In genomic region chr4:143225167-143225566, GRCh38 we compare ENCODE assay signal across 16 cellular contexts. TPM values are rescaled to one million over a fixed set of nuclear protein-coding genes. Genes with fewer than 3 reads are reported as not detected.
DNase-seq lines count a peak whose midpoint lies in the region; ATAC-seq, FAIRE-seq and TF ChIP-seq lines count a peak whose summit lies in the region.
"Had no signal": no experiment of that assay in that cellular context is flagged by ENCODE, and none has a peak within 500 bp of the region (broad histone marks: within the 10 kb centered on the region; RNA-seq: fewer than 3 reads in every experiment).

No MANE protein-coding gene starts in this region.

- H3K27ac ChIP-seq in HepG2 (ENCODE audit: extremely low read length, insufficient read depth, low read length) (peak overlapping the region; percentile 68), vagina (no peak overlapping the region), testis (no peak overlapping the region)
- H3K27ac ChIP-seq: GM23248 had no signal

- no peak for TF ChIP-seq RAD21 in HepG2 (CRISPR knock-in tag; IDR thresholded peaks at IDR 0.05)

- peaks cover 31% of the 10 kb centered on the region for H3K4me1 ChIP-seq in HepG2 (ENCODE audit: insufficient read depth, low read length)
- H3K4me1 ChIP-seq in vagina: no peaks in the 10 kb centered on the region
- no peaks in the 10 kb centered on the region for H3K4me1 ChIP-seq in testis

- no peaks in the 10 kb centered on the region for H3K79me2 ChIP-seq in HepG2 (ENCODE audit: insufficient read depth, low read length)

- no peak overlapping the region for H2AFZ ChIP-seq in HepG2 (ENCODE audit: low read length)
- H2AFZ ChIP-seq: GM23248 had no signal

- H3K36me3 ChIP-seq in HepG2 (replicated peaks in 1 of 2; ENCODE audit: control insufficient read depth in 1 of 2, insufficient read depth in 2 of 2, low read length in 2 of 2) (no peaks in the 10 kb centered on the region), vagina (no peaks in the 10 kb centered on the region), testis (ENCODE audit: low read depth, missing control alignments) (no peaks in the 10 kb centered on the region)

- TF ChIP-seq CTCF in HepG2 (CRISPR knock-in tag; IDR thresholded peaks at IDR 0.05) (no peak), retinal pigment epithelial cell (conservative IDR thresholded peaks at IDR 0.05; ENCODE audit: low read depth, low read length) (no peak), GM13977 (IDR thresholded peaks at IDR 0.05; ENCODE audit: extremely low read depth, insufficient read depth, missing control alignments) (no peak), vagina (IDR thresholded peaks at IDR 0.05) (no peak), testis (IDR thresholded peaks at IDR 0.05) (no peak)

- no peaks in the 10 kb centered on the region for H3K27me3 ChIP-seq in HepG2 (ENCODE audit: control insufficient read depth in 1 of 2, insufficient read depth in 2 of 2, low read length in 2 of 2)
- no peaks in the 10 kb centered on the region for H3K27me3 ChIP-seq in vagina
- H3K27me3 ChIP-seq in testis: no peaks in the 10 kb centered on the region

- BruUV-seq in HepG2 (replicated peaks; lab: Mats Ljungman, UMichigan): no TSS peak

- TF ChIP-seq POLR2A in GM12891 (IDR thresholded peaks at IDR 0.05; ENCODE audit: low read depth, low read length) (no peak), HepG2 (IDR thresholded peaks at IDR 0.05; ENCODE audit: insufficient read depth in 1 of 2, low read depth in 2 of 2, low read length in 2 of 2) (no peak), vagina (IDR thresholded peaks at IDR 0.05) (no peak), testis (IDR thresholded peaks at IDR 0.05) (no peak)

- H3K4me3 ChIP-seq in HepG2 (replicated peaks in 1 of 3; ENCODE audit: insufficient read depth in 1 of 3, low read depth in 2 of 3, low read length in 3 of 3) (peak overlapping the region in 1 of 3 experiments; percentile 23; a peak in 1 of 6 replicates), retinal pigment epithelial cell (ENCODE audit: low read length) (no peak overlapping the region), vagina (no peak overlapping the region), testis (no peak overlapping the region)
- H3K4me3 ChIP-seq: GM23248 had no signal

- intact Hi-C loops in HepG2 (cut with micrococcal nuclease; ENCODE audit: unreplicated experiment) (loop anchor here (1.0 to 10.0 kb wide), 4 partner anchors 16 to 290 kb away; partner anchors contain the start of genes GAB1 and SMARCA5), vagina (cut with DNase I) (no loop called here), testis (cut with DNase I; ENCODE audit: low total_unique reads) (no loop called here)

- DNase-seq in GM12891 (ENCODE audit: insufficient read length, low spot score) (no peak), NCI-H82 treated with DMSO at 0.1 percent for 48 hours (lab: John Stamatoyannopoulos, UW; ENCODE audit: unreplicated experiment) (peak; percentile 80), HepG2 (ENCODE audit: low spot score) (peak; percentile 98), retinal pigment epithelial cell (ENCODE audit: low read depth) (peak; percentile 89), GM13977 (ENCODE audit: low spot score) (no peak), vagina (ENCODE audit: extremely low spot score in 2 of 2) (no peak), amygdala (lab: John Stamatoyannopoulos, UW) (no peak), testis (no peak)
- DNase-seq: DMS53, GM23248, Kasumi-1, NCI-H187 treated with DMSO at 0.1 percent for 48 hours, NCI-H2171 treated with DMSO at 0.1 percent for 48 hours, SHP77 had no signal

- FAIRE-seq in GM12891 (lab: Jason Lieb, UNC): peak; percentile 13
- FAIRE-seq in HepG2 (lab: Jason Lieb, UNC): peak; percentile 94
- FAIRE-seq: A204.1, RCC 7860 had no signal

- H3K9ac ChIP-seq in HepG2 (ENCODE audit: insufficient read depth, low read depth, low read length): no peak overlapping the region
- H3K9ac ChIP-seq: GM23248 had no signal

- H3K9me3 ChIP-seq in HepG2 (ENCODE audit: low read length): no peaks in the 10 kb centered on the region
- no peaks in the 10 kb centered on the region for H3K9me3 ChIP-seq in vagina
- no peaks in the 10 kb centered on the region for H3K9me3 ChIP-seq in testis

- TF ChIP-seq EP300 in HepG2 (IDR thresholded peaks at IDR 0.05; ENCODE audit: low read depth in 2 of 2, low read length in 2 of 2): peak; percentile 81 to 87
- peak; percentile 82 for TF ChIP-seq EP300 in HepG2 (CRISPR knock-in tag; IDR thresholded peaks at IDR 0.05; ENCODE audit: borderline replicate concordance)

- WGBS in HepG2 (ENCODE audit: low lambda C conversion rate): 2% methylated on average over 6 of the region's 6 CpGs
- 82 to 96% methylated on average over 6 of the region's 6 CpGs for WGBS in testis, 2 donors

- in situ Hi-C loops in HepG2 (cut with HindIII; ENCODE audit: extremely low pct_ligation_motif_present, low pct_unique_long_range_greater_than_20kb): no loop called here
- in situ Hi-C loops in GM13977 (cut with MboI; ENCODE audit: low pct_unique_long_range_greater_than_20kb, low sequenced_read_pairs, unreplicated experiment): no loop called here

- POLR2A ChIA-PET in HepG2 (lab: Yijun Ruan, JAX): interaction anchor here (0.5 to 2.6 kb wide), 6 partner anchors 13 to 287 kb away, joined by 3 to 14 read pairs (median 6); partner anchors contain the start of genes GAB1, SMARCA5 and USP38

- H4K20me1 ChIP-seq in HepG2 (ENCODE audit: insufficient read depth, low read length): no peaks in the 10 kb centered on the region

- CTCF ChIA-PET in HepG2 (lab: Yijun Ruan, JAX; ENCODE audit: low intra/inter-chr PET ratio, low total read pairs): no interaction called here

- ATAC-seq in HepG2: peak; percentile 99

- H3K4me2 ChIP-seq in HepG2 (ENCODE audit: low read depth, low read length): peak overlapping the region; percentile 57

TF ChIP-seq in GM12891, 5 proteins besides CTCF, POLR2A, EP300 and RAD21:
- no peak for TF ChIP-seq PAX5 (IDR thresholded peaks at IDR 0.05; ENCODE audit: insufficient read depth, low read length, severe bottlenecking)
- TF ChIP-seq SPI1 (IDR thresholded peaks at IDR 0.05; ENCODE audit: low read depth, low read length): no peak
- TF ChIP-seq POLR2AphosphoS5 (IDR thresholded peaks at IDR 0.05; ENCODE audit: low read depth, low read length): no peak
- no peak for TF ChIP-seq TAF1 (IDR thresholded peaks at IDR 0.05; ENCODE audit: low read depth, low read length)
- no peak for TF ChIP-seq POU2F2 (IDR thresholded peaks at IDR 0.05; ENCODE audit: low read depth, low read length)
TF ChIP-seq in GM12891: peak in this region for 0.

TF ChIP-seq in HepG2, 621 proteins besides CTCF, POLR2A, EP300 and RAD21 (continues in another document):
- TF ChIP-seq KLF13 (CRISPR knock-in tag; IDR thresholded peaks at IDR 0.05) (no peak), SNAPC5 (CRISPR knock-in tag; IDR thresholded peaks at IDR 0.05; ENCODE audit: borderline replicate concordance) (no peak), ZNF580 (CRISPR knock-in tag; IDR thresholded peaks at IDR 0.05; ENCODE audit: borderline replicate concordance, low read depth) (peak; percentile 76; the same call in 1 of the 2 replicates), ZBTB20 (CRISPR knock-in tag; IDR thresholded peaks at IDR 0.05; ENCODE audit: borderline replicate concordance, low read depth) (peak; percentile 58; the same call in 1 of the 2 replicates), JUND (CRISPR knock-in tag; IDR thresholded peaks at IDR 0.05) (peak; percentile 89), PCBP2 (optimal IDR thresholded peaks at IDR 0.05; ENCODE audit: low read depth, low read length, poor library complexity, severe bottlenecking) (no peak), TEAD2 (CRISPR knock-in tag; IDR thresholded peaks at IDR 0.05) (no peak), ZMYM4 (CRISPR knock-in tag; IDR thresholded peaks at IDR 0.05) (peak; percentile 86), HNF4A (CRISPR knock-in tag; IDR thresholded peaks at IDR 0.05) (peak; percentile 98)

RNA-seq across cellular contexts. Expression of gene USP38, which starts 40.5 kb away (rescaled TPM):
- 6.5 TPM for polyA plus RNA-seq in GM12891 (2012; ENCODE audit: low read depth, missing spikeins)
- total RNA-seq in HepG2 (2016; rRNA removed; fragmentation: Illumina TruSeq; extraction: Trizol) (11.8 and 15.5 TPM in 2 replicates), vagina (14.7 TPM), testis (10 to 100 TPM; 22.9 to 23.8 TPM)
- 1.1 and 1.3 TPM in 2 replicates for total RNA-seq in HepG2 (2016; cell fraction: cytosol; rRNA removed; fragmentation: Illumina TruSeq; extraction: Trizol; ENCODE audit: low read depth)
- 11.6 and 14.2 TPM in 2 replicates for total RNA-seq in HepG2 (2016; cell fraction: insoluble cytoplasmic fraction; rRNA removed; fragmentation: Illumina TruSeq; extraction: Trizol)
- total RNA-seq in HepG2 (2016; cell fraction: membrane; rRNA removed; fragmentation: Illumina TruSeq; extraction: Trizol): 7.4 and 7.8 TPM in 2 replicates
- 14.3 and 15.3 TPM in 2 replicates for total RNA-seq in HepG2 (2016; cell fraction: nucleus; rRNA removed; fragmentation: Illumina TruSeq; extraction: Trizol)
- polyA plus RNA-seq in HepG2 (2011; rRNA removed) (4.5 and 4.8 TPM in 2 replicates), testis (ENCODE audit: insufficient read depth, low read depth, low replicate concordance) (21.2 TPM)
- polyA plus RNA-seq in HepG2 (2011; cell fraction: cytosol; rRNA removed): 2.9 and 4.1 TPM in 2 replicates
- 4.3 and 4.4 TPM in 2 replicates for polyA plus RNA-seq in HepG2 (2011; cell fraction: nucleus; rRNA removed)
- 5.4 and 5.8 TPM in 2 replicates for polyA plus RNA-seq in HepG2 (2012)
- 0.45 and 0.48 TPM in 2 replicates for polyA plus RNA-seq in HepG2 (2016; cell fraction: cytosol; fragmentation: Illumina TruSeq; extraction: Trizol; ENCODE audit: low read depth)
- 8.4 and 9.0 TPM in 2 replicates for polyA plus RNA-seq in HepG2 (2016; cell fraction: insoluble cytoplasmic fraction; fragmentation: Illumina TruSeq; extraction: Trizol; ENCODE audit: low read depth)
- 2.1 and 2.5 TPM in 2 replicates for polyA plus RNA-seq in HepG2 (2016; cell fraction: membrane; fragmentation: Illumina TruSeq; extraction: Trizol; ENCODE audit: low read depth)
- 6.0 and 6.8 TPM in 2 replicates for polyA plus RNA-seq in HepG2 (2016; cell fraction: nucleus; fragmentation: Illumina TruSeq; extraction: Trizol; ENCODE audit: insufficient read depth, low read depth)
- 25.6 and 31.9 TPM in 2 replicates for polyA minus RNA-seq in HepG2 (2011; rRNA and poly(A)+ RNA removed; ENCODE audit: low replicate concordance)
- polyA minus RNA-seq in HepG2 (2011; cell fraction: cytosol; rRNA and poly(A)+ RNA removed): 9.3 and 11.3 TPM in 2 replicates
- 36.6 and 38.2 TPM in 2 replicates for polyA minus RNA-seq in HepG2 (2011; cell fraction: nucleus; rRNA and poly(A)+ RNA removed)

Comparison
In these comparisons a context has a peak if more than half of its experiments do, and no peak if none do; other contexts are left out.
1. DNase-seq: peak in NCI-H82 treated with DMSO at 0.1 percent for 48 hours (single experiment), HepG2 (single experiment) and retinal pigment epithelial cell (single experiment); none in GM12891 (single experiment), GM13977 (single experiment), vagina (0 of 2), amygdala (0 of 56) and testis (single experiment).